Comparison of ENCODE assay signal across 8 cellular contexts in genomic region chr15:89690276-89691218, GRCh38. TPM values are rescaled to one million over a fixed set of nuclear protein-coding genes. Genes with fewer than 3 reads are reported as not detected.
DNase-seq lines count a peak whose midpoint lies in the region; ATAC-seq and TF ChIP-seq lines count a peak whose summit lies in the region.

Gene PEX11A (minus strand): TSS chr15:89690754. CDS start chr15:89690632, 122 bp downstream.
Gene WDR93 (plus strand): TSS chr15:89690811. CDS start chr15:89701747, 10,936 bp downstream.

- H3K27ac Mint-ChIP-seq in activated CD8-positive, alpha-beta T cell treated with anti-CD3 and anti-CD28 coated beads for 36 hours: peak within 1 kb of the TSS; percentile 73

- no peaks in the 10 kb centered on the region for H3K9me3 Mint-ChIP-seq in activated CD8-positive, alpha-beta T cell treated with anti-CD3 and anti-CD28 coated beads for 36 hours

- peak within 1 kb of the TSS; percentile 84 for H3K4me3 Mint-ChIP-seq in activated CD8-positive, alpha-beta T cell treated with anti-CD3 and anti-CD28 coated beads for 36 hours

- intact Hi-C loops in activated CD8-positive, alpha-beta T cell treated with anti-CD3 and anti-CD28 coated beads for 36 hours (cut with micrococcal nuclease): no loop called here

- POLR2A ChIA-PET in activated CD8-positive, alpha-beta T cell treated with anti-CD3 and anti-CD28 coated beads for 36 hours (lab: Charles Lee): interaction anchor here (0.9 kb wide), 1 partner anchor 104 kb away, joined by 3 read pairs; no protein-coding TSS in a partner anchor

- CTCF ChIA-PET in activated CD8-positive, alpha-beta T cell treated with anti-CD3 and anti-CD28 coated beads for 36 hours (lab: Charles Lee): interaction anchor here (1.3 kb wide), 2 partner anchors 44 to 184 kb away, joined by 3 to 4 read pairs; no protein-coding TSS in a partner anchor

- H3K4me1 Mint-ChIP-seq in activated CD8-positive, alpha-beta T cell treated with anti-CD3 and anti-CD28 coated beads for 36 hours (ENCODE audit: low read depth): peaks cover 10% of the 10 kb centered on the region

- peaks cover under 1% of the 10 kb centered on the region for H3K36me3 Mint-ChIP-seq in activated CD8-positive, alpha-beta T cell treated with anti-CD3 and anti-CD28 coated beads for 36 hours (ENCODE audit: low read depth)

- DNase-seq in Ammon's horn (ENCODE audit: low spot score): peak; percentile 67
- DNase-seq in GM19238 (ENCODE audit: insufficient read length, low spot score): peak; percentile 76
- peak; percentile 80 for DNase-seq in NCI-H69 (lab: John Stamatoyannopoulos, UW)
- DNase-seq in activated CD8-positive, alpha-beta T cell treated with anti-CD3 and anti-CD28 coated beads for 36 hours: peak; percentile 80
- DNase-seq in effector CD4-positive, alpha-beta T cell: peak; percentile 57
- DNase-seq in medulla oblongata (ENCODE audit: extremely low spot score): peak; percentile 76
- DNase-seq in stimulated activated CD4-positive, alpha-beta T cell treated with anti-CD3 and anti-CD28 coated beads, TNF-alpha, amount 100 ng/mL, for 24 hours (ENCODE audit: low read depth in 3 of 3): peak; percentile 57 to 78 (median 64)

- H3K27me3 Mint-ChIP-seq in activated CD8-positive, alpha-beta T cell treated with anti-CD3 and anti-CD28 coated beads for 36 hours: peaks cover 2% of the 10 kb centered on the region

- no peak for TF ChIP-seq CTCF in activated CD8-positive, alpha-beta T cell treated with anti-CD3 and anti-CD28 coated beads for 36 hours (IDR thresholded peaks at IDR 0.05)

- peak; percentile 61 for ATAC-seq in HG03378 (IDR thresholded peaks at IDR 0.05; ENCODE audit: unreplicated experiment)
- ATAC-seq in activated CD8-positive, alpha-beta T cell treated with anti-CD3 and anti-CD28 coated beads for 36 hours: peak; percentile 96

RNA-seq across cellular contexts. Expression of gene PEX11A, which starts in this region (rescaled TPM):
- 1 to 10 TPM; 3.3 to 4.0 TPM for total RNA-seq in activated CD8-positive, alpha-beta T cell treated with anti-CD3 and anti-CD28 coated beads for 36 hours

RNA-seq across cellular contexts. Expression of gene WDR93, which starts in this region (rescaled TPM):
- not detected for total RNA-seq in activated CD8-positive, alpha-beta T cell treated with anti-CD3 and anti-CD28 coated beads for 36 hours

Comparison
In these comparisons a context has a peak if more than half of its experiments do, and no peak if none do; other contexts are left out.
1. Peak in every context shown above with its lines: DNase-seq and ATAC-seq.